Comparison of ENCODE assay signal across 8 cellular contexts in the genomic region with DNA sequence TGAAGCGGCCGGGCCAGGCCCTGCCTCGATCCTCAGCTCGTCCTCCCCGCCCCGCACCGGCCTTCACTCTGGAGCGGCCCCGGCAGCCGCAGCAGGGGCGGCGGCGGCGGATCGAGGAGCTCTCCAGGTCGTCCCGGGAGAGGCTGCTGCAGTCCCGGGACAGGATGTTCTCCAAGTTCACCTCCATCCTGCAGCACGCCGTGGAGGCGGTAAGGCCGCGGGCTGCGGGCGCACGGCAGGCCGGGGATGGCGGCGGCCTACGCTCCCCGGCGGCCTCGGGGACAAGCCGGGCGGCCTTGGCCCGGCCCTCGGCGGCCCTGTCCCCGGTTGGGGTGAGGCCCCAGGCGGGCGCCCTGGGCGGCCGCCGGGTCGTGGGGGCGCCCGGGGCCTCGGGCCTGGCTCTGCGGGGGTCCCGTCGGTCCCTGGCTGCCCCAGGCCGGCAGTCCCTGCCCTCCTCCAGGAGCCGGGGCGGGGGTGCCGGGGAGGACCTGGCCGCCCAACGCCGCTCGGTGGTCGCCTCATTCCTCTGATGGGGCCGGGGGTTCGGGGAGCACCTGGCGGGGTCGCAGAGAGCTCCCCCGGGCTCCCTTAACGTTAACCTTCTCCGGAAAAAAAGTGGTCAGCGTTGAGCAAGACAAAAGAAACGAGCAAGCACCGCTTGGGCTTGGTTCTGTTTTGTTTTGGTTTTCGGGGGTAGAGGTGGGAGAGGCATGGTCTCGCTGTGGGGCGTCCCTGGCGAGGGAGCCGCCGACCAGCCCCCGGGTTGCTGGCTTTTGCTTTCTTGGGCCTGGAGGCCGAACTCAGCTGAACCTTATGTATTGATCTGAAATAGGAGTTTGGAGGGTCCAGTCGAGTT. TPM values are rescaled to one million over a fixed set of nuclear protein-coding genes. Genes with fewer than 3 reads are reported as not detected.
DNase-seq lines count a peak whose midpoint lies in the region; ATAC-seq and TF ChIP-seq lines count a peak whose summit lies in the region.

No MANE protein-coding gene starts in this region.

- no peaks in the 10 kb centered on the region for H3K27me3 Mint-ChIP-seq in CD4-positive, alpha-beta memory T cell
- peaks cover 0 to 9% (median 0%) of the 10 kb centered on the region in 3 donors for H3K27me3 Mint-ChIP-seq in immature natural killer cell (ENCODE audit: low read depth in 3 of 3)

- H3K9me3 Mint-ChIP-seq in CD4-positive, alpha-beta memory T cell, result no peaks in the 10 kb centered on the region
- no peaks in the 10 kb centered on the region for H3K9me3 Mint-ChIP-seq in immature natural killer cell

- 0 to 1% (median 1%) methylated on average over 31 to 79 of the region's 79 CpGs for WGBS in spleen, 5 donors

- peaks cover 31 to 43% (median 38%) of the 10 kb centered on the region in 4 donors for H3K4me1 Mint-ChIP-seq in CD4-positive, alpha-beta memory T cell
- peaks cover 37 to 53% of the 10 kb centered on the region in 2 donors for H3K4me1 Mint-ChIP-seq in immature natural killer cell

- peak overlapping the region; percentile 76 for H3K9ac ChIP-seq in SU-DHL-6 (ENCODE audit: low read length)

- intact Hi-C loops in CD4-positive, alpha-beta memory T cell (cut with micrococcal nuclease), result loop anchor here (1.0 to 10.0 kb wide), 4 partner anchors 21 to 647 kb away; partner anchors contain the start of genes CCDC186, TDRD1 and TRUB1
- intact Hi-C loops in breast epithelium (cut with DNase I; ENCODE audit: low total_unique reads), result no loop called here
- intact Hi-C loops in spleen (cut with DNase I; ENCODE audit: low total_unique reads), result no loop called here

- CTCF ChIA-PET in CD4-positive, alpha-beta memory T cell (lab: Charles Lee; ENCODE audit: partially characterized antibody), result interaction anchor here (0.6 to 3.6 kb wide), 34 partner anchors 8 to 518 kb away, joined by 3 to 29 read pairs (median 5); partner anchors contain the start of gene TRUB1

- peak overlapping the region; percentile 91 to 96 (median 93) for H3K27ac Mint-ChIP-seq in CD4-positive, alpha-beta memory T cell
- peak overlapping the region; percentile 90 to 97 (median 95) for H3K27ac Mint-ChIP-seq in immature natural killer cell

- no peaks in the 10 kb centered on the region for H3K9me2 ChIP-seq in SU-DHL-6 (replicated peaks; ENCODE audit: insufficient read depth, low read length)

- no peaks in the 10 kb centered on the region for H3F3A ChIP-seq in SU-DHL-6 (ENCODE audit: insufficient read depth)

- H4K20me1 ChIP-seq in SU-DHL-6 (ENCODE audit: low read depth, low read length), result no peaks in the 10 kb centered on the region

- H3K27me3 ChIP-seq in CD4-positive, alpha-beta memory T cell (ENCODE audit: insufficient read depth, low read length), result no peaks in the 10 kb centered on the region
- no peaks in the 10 kb centered on the region for H3K27me3 ChIP-seq in SU-DHL-6 (ENCODE audit: low read length)
- H3K27me3 ChIP-seq in breast epithelium, result no peaks in the 10 kb centered on the region
- no peaks in the 10 kb centered on the region for H3K27me3 ChIP-seq in spleen (replicated peaks in 1 of 7)

- H3K4me3 Mint-ChIP-seq in CD4-positive, alpha-beta memory T cell, result peak overlapping the region; percentile 91 to 96 (median 94)
- peak overlapping the region; percentile 92 to 95 (median 93) for H3K4me3 Mint-ChIP-seq in immature natural killer cell

- peak overlapping the region; percentile 53 for H3K4me2 ChIP-seq in SU-DHL-6 (ENCODE audit: low read depth, low read length, poor library complexity, severe bottlenecking)

- H3K4me1 ChIP-seq in CD4-positive, alpha-beta memory T cell (ENCODE audit: insufficient read depth, low read length), result peaks cover 47% of the 10 kb centered on the region
- H3K4me1 ChIP-seq in breast epithelium, result peaks cover 0 to 19% of the 10 kb centered on the region in 2 donors
- peaks cover 17 to 54% (median 41%) of the 10 kb centered on the region in 6 donors for H3K4me1 ChIP-seq in spleen

- H3K36me3 Mint-ChIP-seq in CD4-positive, alpha-beta memory T cell, result peaks cover 4 to 13% of the 10 kb centered on the region in 2 donors
- H3K36me3 Mint-ChIP-seq in immature natural killer cell, result no peaks in the 10 kb centered on the region

- TF ChIP-seq POLR2A in breast epithelium (IDR thresholded peaks at IDR 0.05) (no peak), spleen (IDR thresholded peaks at IDR 0.05) (no peak)

- peak overlapping the region; percentile 59 to 66 for H3K4me3 ChIP-seq in CD4-positive, alpha-beta memory T cell (ENCODE audit: low read length in 2 of 2)
- H3K4me3 ChIP-seq in SU-DHL-6 (ENCODE audit: insufficient read depth, low read length, poor library complexity, severe bottlenecking) (peak overlapping the region; percentile 51), breast epithelium (peak overlapping the region; percentile 88 to 91 (median 91)), spleen (peak overlapping the region; percentile 62 to 89 (median 71))

- peak overlapping the region; percentile 97 for H2AFZ ChIP-seq in SU-DHL-6 (ENCODE audit: low read depth, low read length, severe bottlenecking)

- POLR2A ChIA-PET in CD4-positive, alpha-beta memory T cell (lab: Charles Lee; ENCODE audit: partially characterized antibody), result interaction anchor here (0.6 to 3.5 kb wide), 20 partner anchors 8 to 648 kb away, joined by 3 to 32 read pairs (median 6); partner anchors contain the start of genes CCDC186 and TRUB1

- ATAC-seq in GM19351 (IDR thresholded peaks at IDR 0.05; ENCODE audit: unreplicated experiment), result peak; percentile 29
- ATAC-seq in HG03439 (IDR thresholded peaks at IDR 0.05; ENCODE audit: unreplicated experiment), result peak; percentile 36

- H3K79me2 ChIP-seq in SU-DHL-6 (ENCODE audit: insufficient read depth, low read length), result no peaks in the 10 kb centered on the region

- peak; percentile 26 to 61 (median 38) for DNase-seq in CD4-positive, alpha-beta memory T cell
- peak in 1 of 2 donors; percentile 28 for DNase-seq in breast epithelium (ENCODE audit: low spot score in 2 of 2)
- peak; percentile 55 to 58 (median 58) for DNase-seq in immature natural killer cell
- peak; percentile 88 for DNase-seq in spleen
- no peak for DNase-seq in amniotic stem cell (lab: John Stamatoyannopoulos, UW)

- no peaks in the 10 kb centered on the region for H3K9me3 ChIP-seq in CD4-positive, alpha-beta memory T cell (ENCODE audit: control insufficient read depth in 1 of 2, low read length in 2 of 2)
- H3K9me3 ChIP-seq in SU-DHL-6 (ENCODE audit: insufficient read depth, low read length) (no peaks in the 10 kb centered on the region), breast epithelium (no peaks in the 10 kb centered on the region), spleen (no peaks in the 10 kb centered on the region)

- no peaks in the 10 kb centered on the region for H3K36me3 ChIP-seq in CD4-positive, alpha-beta memory T cell (ENCODE audit: insufficient read depth, low read length)
- H3K36me3 ChIP-seq in SU-DHL-6 (ENCODE audit: low read length), result no peaks in the 10 kb centered on the region
- no peaks in the 10 kb centered on the region for H3K36me3 ChIP-seq in breast epithelium
- no peaks in the 10 kb centered on the region for H3K36me3 ChIP-seq in spleen

- TF ChIP-seq CTCF in SU-DHL-6 (IDR thresholded peaks at IDR 0.05; ENCODE audit: insufficient read depth, low read length, poor library complexity, severe bottlenecking) (no peak), breast epithelium (IDR thresholded peaks at IDR 0.05) (no peak), spleen (IDR thresholded peaks at IDR 0.05 in 8 of 11, conservative IDR thresholded peaks at IDR 0.05 in 3 of 11) (peak in 6 of 11 experiments; percentile 9 to 61 (median 37))

- peak overlapping the region; percentile 73 for H3K27ac ChIP-seq in CD4-positive, alpha-beta memory T cell (ENCODE audit: low read depth, low read length)
- peak overlapping the region; percentile 63 for H3K27ac ChIP-seq in SU-DHL-6 (ENCODE audit: low read depth, low read length)
- H3K27ac ChIP-seq in breast epithelium, result peak overlapping the region; percentile 97 to 98
- H3K27ac ChIP-seq in spleen, result peak overlapping the region; percentile 97 to 99 (median 98)

RNA-seq across cellular contexts. Expression of gene FHIP2A, which starts 0.6 kb away (rescaled TPM):
- total RNA-seq in CD4-positive, alpha-beta memory T cell, result 10 to 100 TPM; 25.1 to 32.1 TPM
- 10 to 100 TPM in 1 of 2 donors, 1 to 10 TPM in 1; 8.8 to 14.0 TPM for polyA plus RNA-seq in CD4-positive, alpha-beta memory T cell
- total RNA-seq in breast epithelium (10 to 100 TPM; 28.2 to 32.3 (median 31.0) TPM), spleen (10 to 100 TPM; 28.2 to 37.5 (median 28.7) TPM)
- polyA plus RNA-seq in immature natural killer cell (10 to 100 TPM; 10.4 to 18.4 (median 10.5) TPM), spleen (1 to 10 TPM; 4.6 to 6.4 (median 5.2) TPM)

Comparison
In these comparisons a context has a peak if more than half of its experiments do, and no peak if none do; other contexts are left out.
1. CTCF ChIP-seq: peak in spleen (6 of 11); none in SU-DHL-6 (single experiment) and breast epithelium (0 of 3).
2. Peak in every context shown above with its lines, with median percentiles within 50 percentile points of each other: H3K27ac ChIP-seq and H3K4me3 ChIP-seq.